In genomic region chr6:169654590-169655391, GRCh38 we compare ENCODE assay signal across 8 cellular contexts. TPM values are rescaled to one million over a fixed set of nuclear protein-coding genes. Genes with fewer than 3 reads are reported as not detected.
DNase-seq lines count a peak whose midpoint lies in the region; ATAC-seq and TF ChIP-seq lines count a peak whose summit lies in the region.

No MANE protein-coding gene starts in this region.

- no peaks in the 10 kb centered on the region for H3K4me1 ChIP-seq in BE2C

- H3K36me3 ChIP-seq in BE2C, result peaks cover 6% of the 10 kb centered on the region

- H3K4me3 ChIP-seq in BE2C (ENCODE audit: low read depth, low read length), result peak overlapping the region; percentile 61
- peak overlapping the region; percentile 29 for H3K4me3 ChIP-seq in lower leg skin (ENCODE audit: low read depth, poor library complexity, severe bottlenecking)

- TF ChIP-seq POLR2A in lower leg skin (IDR thresholded peaks at IDR 0.05), result no peak

- WGBS in lower leg skin, 2 donors, result 59 to 65% methylated on average over 43 to 47 of the region's 47 CpGs

- intact Hi-C loops in lower leg skin (cut with DNase I; ENCODE audit: low total_unique reads), result no loop called here

- TF ChIP-seq CTCF in BE2C (IDR thresholded peaks at IDR 0.05; ENCODE audit: low read depth, low read length), result peak; percentile 27; the same call in 1 of the 2 replicates
- TF ChIP-seq CTCF in lower leg skin (IDR thresholded peaks at IDR 0.05), result no peak

- ATAC-seq in GM19351 (IDR thresholded peaks at IDR 0.05; ENCODE audit: unreplicated experiment), result peak; percentile 95

- peak; percentile 38 for DNase-seq in BE2C
- peak; percentile 26 for DNase-seq in HS-27A (ENCODE audit: low read depth)
- DNase-seq in activated CD4-positive, alpha-beta T cell treated with anti-CD3 and anti-CD28 coated beads for 1 hour, result peak; percentile 50
- peak; percentile 72 for DNase-seq in cerebellum (ENCODE audit: low spot score)
- DNase-seq in lower leg skin (ENCODE audit: low spot score in 2 of 2), result peak; percentile 68 to 94
- DNase-seq in stimulated activated CD4-positive, alpha-beta T cell treated with anti-CD3 and anti-CD28 coated beads, TNF-alpha, amount 100 ng/mL, for 1 hour (ENCODE audit: low read depth in 3 of 3, low spot score in 1 of 3), result peak; percentile 36 to 45 (median 38)
- DNase-seq in SW480 (ENCODE audit: low spot score), result no peak

- H3K27me3 ChIP-seq in BE2C, result no peaks in the 10 kb centered on the region

- no peaks in the 10 kb centered on the region for H3K9me3 ChIP-seq in BE2C

RNA-seq across cellular contexts. Expression of gene WDR27, which starts 47.0 kb away (rescaled TPM):
- 25.1 TPM for polyA plus RNA-seq in BE2C (2012; ENCODE audit: insufficient read depth, insufficient read length, low read depth)
- total RNA-seq in cerebellum (65.5 TPM), lower leg skin (10 to 100 TPM; 15.7 to 40.0 (median 19.5) TPM)

RNA-seq across cellular contexts. Expression of gene C6orf120, which starts 47.1 kb away (rescaled TPM):
- polyA plus RNA-seq in BE2C (2012; ENCODE audit: insufficient read depth, insufficient read length, low read depth), result 34.9 TPM
- total RNA-seq in cerebellum (18.6 TPM), lower leg skin (10 to 100 TPM; 20.8 to 28.8 (median 25.6) TPM)
